Comparison of ENCODE assay signal across 12 cellular contexts in genomic region chr10:28807760-28808613, GRCh38.
DNase-seq lines count a peak whose midpoint lies in the region; ATAC-seq and TF ChIP-seq lines count a peak whose summit lies in the region.
"Had no signal": no experiment of that assay in that cellular context is flagged by ENCODE, and none has a peak within 500 bp of the region (broad histone marks: within the 10 kb centered on the region; RNA-seq: fewer than 3 reads in every experiment).

No MANE protein-coding gene starts in this region.

- peak overlapping the region; percentile 33 for H3K4me3 ChIP-seq in BE2C (ENCODE audit: low read depth, low read length)
- H3K4me3 ChIP-seq in endodermal cell (ENCODE audit: low read length): no peak overlapping the region
- no peak overlapping the region for H3K4me3 ChIP-seq in mesendoderm (ENCODE audit: low read length)
- no peak overlapping the region for H3K4me3 ChIP-seq in effector memory CD4-positive, alpha-beta T cell (ENCODE audit: insufficient read depth, low read depth, low read length, poor library complexity, severe bottlenecking)

- no peaks in the 10 kb centered on the region for H3K79me2 ChIP-seq in mesendoderm (ENCODE audit: control insufficient read depth, insufficient read depth, low read length)

- H3K27me3 Mint-ChIP-seq in endodermal cell (ENCODE audit: insufficient read depth): no peaks in the 10 kb centered on the region
- H3K27me3 Mint-ChIP-seq in activated T-cell treated with anti-CD3 and anti-CD28 coated beads, Interleukin-2, amount 50 U/mL, for 24 hours: peaks cover 62% of the 10 kb centered on the region

- peaks cover 54% of the 10 kb centered on the region for H3K4me1 Mint-ChIP-seq in endodermal cell
- H3K4me1 Mint-ChIP-seq in activated T-cell treated with anti-CD3 and anti-CD28 coated beads, Interleukin-2, amount 50 U/mL, for 24 hours (ENCODE audit: low read depth): peaks cover 2% of the 10 kb centered on the region
- H3K4me1 Mint-ChIP-seq: activated naive CD4-positive, alpha-beta T cell treated with anti-CD3 and anti-CD28 coated beads, Interleukin-2, amount 10 ng/mL, durations not matched to agents 7 days and 5 days had no signal

- WGBS in endodermal cell (ENCODE audit: insufficient coverage in 1 of 2, insufficient read length in 1 of 2), 2 experiments: 53 to 68% methylated on average over 14 to 16 of the region's 16 CpGs
- WGBS in mesendoderm (ENCODE audit: extremely low coverage, insufficient coverage, low lambda C conversion rate): no CpG with 5 or more reads among the region's 16 CpGs

- peak overlapping the region; percentile 12 for H2BK5ac ChIP-seq in mesendoderm (ENCODE audit: low read length)

- no peak overlapping the region for H3K23ac ChIP-seq in mesendoderm (ENCODE audit: low read length)

- peak overlapping the region; percentile 42 for H3K4ac ChIP-seq in mesendoderm (ENCODE audit: low read depth, low read length)

- H3K9me3 ChIP-seq in BE2C (no peaks in the 10 kb centered on the region), endodermal cell (ENCODE audit: control insufficient read depth, low read length) (no peaks in the 10 kb centered on the region)
- no peaks in the 10 kb centered on the region for H3K9me3 ChIP-seq in effector memory CD4-positive, alpha-beta T cell (ENCODE audit: control insufficient read depth, low read length)
- H3K9me3 ChIP-seq: Peyer's patch had no signal

- H3K36me3 ChIP-seq in BE2C: no peaks in the 10 kb centered on the region
- H3K36me3 ChIP-seq in endodermal cell (ENCODE audit: control insufficient read depth, insufficient read depth, low read length): no peaks in the 10 kb centered on the region
- no peaks in the 10 kb centered on the region for H3K36me3 ChIP-seq in mesendoderm (ENCODE audit: control insufficient read depth, insufficient read depth, low read length)
- no peaks in the 10 kb centered on the region for H3K36me3 ChIP-seq in effector memory CD4-positive, alpha-beta T cell (ENCODE audit: control insufficient read depth, insufficient read depth, low read length)
- H3K36me3 ChIP-seq: Peyer's patch had no signal

- no peak overlapping the region for H4K5ac ChIP-seq in mesendoderm (ENCODE audit: low read length)

- peak overlapping the region; percentile 34 for H3K56ac ChIP-seq in mesendoderm (ENCODE audit: low read length)

- H3K27me3 ChIP-seq in BE2C (no peaks in the 10 kb centered on the region), endodermal cell (ENCODE audit: control insufficient read depth, insufficient read depth, low read length, poor library complexity, severe bottlenecking) (no peaks in the 10 kb centered on the region), mesendoderm (ENCODE audit: insufficient read depth, low read length, poor library complexity) (no peaks in the 10 kb centered on the region)
- H3K27me3 ChIP-seq in effector memory CD4-positive, alpha-beta T cell (replicated peaks; ENCODE audit: control insufficient read depth, insufficient read depth, low read length, poor library complexity, severe bottlenecking): peaks cover 4% of the 10 kb centered on the region
- H3K27me3 ChIP-seq: Peyer's patch had no signal

- H3K4me3 Mint-ChIP-seq in endodermal cell: peak overlapping the region; percentile 10
- H3K4me3 Mint-ChIP-seq in activated T-cell treated with anti-CD3 and anti-CD28 coated beads, Interleukin-2, amount 50 U/mL, for 24 hours: no peak overlapping the region
- H3K4me3 Mint-ChIP-seq: activated naive CD4-positive, alpha-beta T cell treated with anti-CD3 and anti-CD28 coated beads, Interleukin-2, amount 10 ng/mL, durations not matched to agents 7 days and 5 days had no signal

- peak overlapping the region; percentile 78 for H2BK15ac ChIP-seq in mesendoderm (replicated peaks; ENCODE audit: low read depth)

- peak overlapping the region; percentile 8 for H3K27ac ChIP-seq in endodermal cell (ENCODE audit: low read depth, low read length)
- peak overlapping the region; percentile 25 for H3K27ac ChIP-seq in mesendoderm (ENCODE audit: low read depth, low read length)
- no peak overlapping the region for H3K27ac ChIP-seq in effector memory CD4-positive, alpha-beta T cell (ENCODE audit: insufficient read depth, low read length, poor library complexity, severe bottlenecking)

- H3K4me1 ChIP-seq in BE2C (peaks cover 15% of the 10 kb centered on the region), endodermal cell (ENCODE audit: control insufficient read depth, insufficient read depth, low read length) (peaks cover 22% of the 10 kb centered on the region), mesendoderm (ENCODE audit: control insufficient read depth, low read depth, low read length) (peaks cover 21% of the 10 kb centered on the region)
- H3K4me1 ChIP-seq in effector memory CD4-positive, alpha-beta T cell (ENCODE audit: control insufficient read depth, insufficient read depth, low read length, poor library complexity, severe bottlenecking): no peaks in the 10 kb centered on the region
- H3K4me1 ChIP-seq: Peyer's patch had no signal

- H3K18ac ChIP-seq in mesendoderm (ENCODE audit: low read length): peak overlapping the region; percentile 82

- no peaks in the 10 kb centered on the region for H3K9me3 Mint-ChIP-seq in endodermal cell
- no peaks in the 10 kb centered on the region for H3K9me3 Mint-ChIP-seq in activated T-cell treated with anti-CD3 and anti-CD28 coated beads, Interleukin-2, amount 50 U/mL, for 24 hours
- H3K9me3 Mint-ChIP-seq: activated naive CD4-positive, alpha-beta T cell treated with anti-CD3 and anti-CD28 coated beads, Interleukin-2, amount 10 ng/mL, durations not matched to agents 7 days and 5 days had no signal

- TF ChIP-seq CTCF in BE2C (IDR thresholded peaks at IDR 0.05; ENCODE audit: low read depth, low read length): no peak
- TF ChIP-seq CTCF in endodermal cell (conservative IDR thresholded peaks at IDR 0.05): no peak

- no peaks in the 10 kb centered on the region for H3K79me1 ChIP-seq in mesendoderm (ENCODE audit: low read length)

- no peaks in the 10 kb centered on the region for H3K36me3 Mint-ChIP-seq in endodermal cell (ENCODE audit: low read depth)
- no peaks in the 10 kb centered on the region for H3K36me3 Mint-ChIP-seq in activated T-cell treated with anti-CD3 and anti-CD28 coated beads, Interleukin-2, amount 50 U/mL, for 24 hours (ENCODE audit: low read depth)
- H3K36me3 Mint-ChIP-seq: activated naive CD4-positive, alpha-beta T cell treated with anti-CD3 and anti-CD28 coated beads, Interleukin-2, amount 10 ng/mL, durations not matched to agents 7 days and 5 days had no signal

- no peak overlapping the region for H4K8ac ChIP-seq in mesendoderm (ENCODE audit: low read depth, low read length)

- no peak for ATAC-seq in HG02588 (IDR thresholded peaks at IDR 0.05; ENCODE audit: unreplicated experiment)
- ATAC-seq in GM18502 (IDR thresholded peaks at IDR 0.05; ENCODE audit: poor library complexity, unreplicated experiment): no peak
- ATAC-seq: esophagus mucosa had no signal

- H2AK5ac ChIP-seq in mesendoderm (ENCODE audit: low read length): no peak overlapping the region

- DNase-seq in BE2C: peak; percentile 66
- peak; percentile 60 for DNase-seq in HuH-7.5 (ENCODE audit: low spot score)
- DNase-seq in endodermal cell: peak; percentile 54
- DNase-seq in mesendoderm: peak; percentile 47
- DNase-seq in effector memory CD4-positive, alpha-beta T cell: no peak
- no peak for DNase-seq in activated T-cell treated with anti-CD3 and anti-CD28 coated beads, Interleukin-2, amount 50 U/mL, for 24 hours
- DNase-seq: activated CD4-positive, alpha-beta T cell treated with anti-CD3 and anti-CD28 coated beads for 1 hour; activated naive CD4-positive, alpha-beta T cell treated with anti-CD3 and anti-CD28 coated beads, Interleukin-2, amount 10 ng/mL, durations not matched to agents 7 days and 5 days; Peyer's patch had no signal

- no peak overlapping the region for H2BK120ac ChIP-seq in mesendoderm (ENCODE audit: low read depth, low read length)

- H3K9ac ChIP-seq in endodermal cell (ENCODE audit: extremely low read depth, low read length, poor library complexity, severe bottlenecking) (no peak overlapping the region), mesendoderm (ENCODE audit: low read length) (peak overlapping the region; percentile 24)

- no peak overlapping the region for H3K4me2 ChIP-seq in mesendoderm (ENCODE audit: low read length)

- H3K27ac Mint-ChIP-seq in endodermal cell: peak overlapping the region; percentile 29
- no peak overlapping the region for H3K27ac Mint-ChIP-seq in activated T-cell treated with anti-CD3 and anti-CD28 coated beads, Interleukin-2, amount 50 U/mL, for 24 hours
- H3K27ac Mint-ChIP-seq: activated naive CD4-positive, alpha-beta T cell treated with anti-CD3 and anti-CD28 coated beads, Interleukin-2, amount 10 ng/mL, durations not matched to agents 7 days and 5 days had no signal

Comparison
In these comparisons a context has a peak if more than half of its experiments do, and no peak if none do; other contexts are left out.
1. DNase-seq: peak in BE2C (single experiment), HuH-7.5 (single experiment), endodermal cell (single experiment) and mesendoderm (single experiment); none in effector memory CD4-positive, alpha-beta T cell (0 of 3) and activated T-cell treated with anti-CD3 and anti-CD28 coated beads, Interleukin-2, amount 50 U/mL, for 24 hours (single experiment).